In the genomic region with DNA sequence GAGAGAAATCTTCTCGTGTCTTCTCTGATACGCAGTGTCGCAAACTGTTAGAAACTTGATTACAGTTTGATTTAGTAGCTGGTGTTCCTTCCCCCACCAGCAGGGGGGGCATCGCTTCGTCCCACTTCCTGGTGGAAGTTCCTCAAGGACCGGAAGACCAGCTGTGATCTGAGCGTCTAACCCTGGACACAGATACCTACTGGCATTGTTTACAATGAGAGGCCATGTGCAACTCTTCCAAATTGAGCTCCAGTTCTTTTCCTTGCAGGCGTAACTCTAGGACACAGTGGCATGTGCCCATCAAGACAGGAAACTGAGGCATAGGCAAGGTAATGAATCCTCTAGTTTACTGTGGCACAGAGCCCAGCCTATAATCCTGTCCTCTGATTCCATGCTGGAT, we compare ENCODE assay signal across 9 cellular contexts.
DNase-seq lines count a peak whose midpoint lies in the region; FAIRE-seq and TF ChIP-seq lines count a peak whose summit lies in the region.
"Had no signal": no experiment of that assay in that cellular context is flagged by ENCODE, and none has a peak within 500 bp of the region (broad histone marks: within the 10 kb centered on the region; RNA-seq: fewer than 3 reads in every experiment).

No MANE protein-coding gene starts in this region.

- H3K9me3 Mint-ChIP-seq in activated naive CD8-positive, alpha-beta T cell treated with anti-CD3 and anti-CD28 coated beads for 36 hours = no peaks in the 10 kb centered on the region
- H3K9me3 Mint-ChIP-seq: activated naive CD4-positive, alpha-beta T cell treated with anti-CD3 and anti-CD28 coated beads, Interleukin-2, amount 50 U/mL, for 24 hours had no signal

- H3K79me2 ChIP-seq in keratinocyte (ENCODE audit: control insufficient read depth, insufficient read depth, low read length) = no peaks in the 10 kb centered on the region

- H4K20me1 ChIP-seq in keratinocyte (ENCODE audit: control insufficient read depth, extremely low read depth, insufficient read depth, low read length) = no peaks in the 10 kb centered on the region

- H3K9me3 ChIP-seq in keratinocyte (ENCODE audit: control insufficient read depth, low read depth, low read length) (no peaks in the 10 kb centered on the region), suprapubic skin (no peaks in the 10 kb centered on the region)

- no peaks in the 10 kb centered on the region for H3K36me3 ChIP-seq in keratinocyte (ENCODE audit: control insufficient read depth in 2 of 2, extremely low read depth in 1 of 2, insufficient read depth in 2 of 2, low read length in 2 of 2)
- no peaks in the 10 kb centered on the region for H3K36me3 ChIP-seq in suprapubic skin

- H3K9ac ChIP-seq in keratinocyte (ENCODE audit: control insufficient read depth, extremely low read depth, insufficient read depth, low read length) = no peak overlapping the region

- no peak for TF ChIP-seq EP300 in suprapubic skin (IDR thresholded peaks at IDR 0.05)

- peak overlapping the region; percentile 48 for H2AFZ ChIP-seq in keratinocyte (ENCODE audit: control insufficient read depth, low read length)

- no peak overlapping the region for H3K4me3 Mint-ChIP-seq in activated naive CD8-positive, alpha-beta T cell treated with anti-CD3 and anti-CD28 coated beads for 36 hours
- H3K4me3 Mint-ChIP-seq: activated naive CD4-positive, alpha-beta T cell treated with anti-CD3 and anti-CD28 coated beads, Interleukin-2, amount 50 U/mL, for 24 hours had no signal

- H3K27ac ChIP-seq in keratinocyte (ENCODE audit: control insufficient read depth, insufficient read depth, low read length) = no peak overlapping the region
- no peak overlapping the region for H3K27ac ChIP-seq in suprapubic skin

- no peak overlapping the region for H3K4me2 ChIP-seq in keratinocyte (ENCODE audit: control insufficient read depth, extremely low read depth, insufficient read depth, low read depth, low read length)

- DNase-seq in activated naive CD4-positive, alpha-beta T cell treated with Interleukin-2 at 50 U/mL for 16 hours = peak; percentile 16
- no peak for DNase-seq in activated naive CD4-positive, alpha-beta T cell treated with anti-CD3 and anti-CD28 coated beads, Interleukin-2, amount 50 U/mL, for 16 hours
- peak; percentile 15 for DNase-seq in NCI-H460 (ENCODE audit: extremely low read depth, low read depth)
- peak; percentile 28 for DNase-seq in activated naive CD8-positive, alpha-beta T cell treated with anti-CD3 and anti-CD28 coated beads for 36 hours
- DNase-seq in keratinocyte (ENCODE audit: low read depth, low spot score) = no peak
- DNase-seq in suprapubic skin (ENCODE audit: low spot score in 2 of 2) = no peak
- DNase-seq in cerebellar nuclear complex (lab: John Stamatoyannopoulos, UW) = no peak
- no peak for DNase-seq in lower leg skin (ENCODE audit: low spot score in 2 of 2)

- H3K27me3 Mint-ChIP-seq in activated naive CD8-positive, alpha-beta T cell treated with anti-CD3 and anti-CD28 coated beads for 36 hours = no peaks in the 10 kb centered on the region
- H3K27me3 Mint-ChIP-seq: activated naive CD4-positive, alpha-beta T cell treated with anti-CD3 and anti-CD28 coated beads, Interleukin-2, amount 50 U/mL, for 24 hours had no signal

- TF ChIP-seq CTCF in keratinocyte (optimal IDR thresholded peaks at IDR 0.05 in 1 of 3, IDR thresholded peaks at IDR 0.05 in 1 of 3, conservative IDR thresholded peaks at IDR 0.05 in 1 of 3; ENCODE audit: extremely low read depth in 1 of 3, insufficient read depth in 2 of 3, low read length in 3 of 3) = peak; percentile 78 to 95 (median 78)
- peak; percentile 27 to 52 for TF ChIP-seq CTCF in suprapubic skin (IDR thresholded peaks at IDR 0.05)
- TF ChIP-seq CTCF in lower leg skin (IDR thresholded peaks at IDR 0.05) = no peak

- 51% methylated on average over 8 of the region's 8 CpGs for WGBS in suprapubic skin
- 50 to 54% methylated on average over 8 of the region's 8 CpGs for WGBS in lower leg skin, 2 donors

- no peak overlapping the region for H3K4me3 ChIP-seq in keratinocyte (ENCODE audit: control insufficient read depth in 2 of 3, extremely low read depth in 1 of 3, insufficient read depth in 2 of 3, low read depth in 1 of 3, low read length in 3 of 3)
- H3K4me3 ChIP-seq in suprapubic skin = no peak overlapping the region
- no peak overlapping the region for H3K4me3 ChIP-seq in lower leg skin (ENCODE audit: low read depth, poor library complexity, severe bottlenecking)

- TF ChIP-seq POLR2A in suprapubic skin (IDR thresholded peaks at IDR 0.05) (no peak), lower leg skin (IDR thresholded peaks at IDR 0.05) (no peak)

- dilution Hi-C loops in keratinocyte (cut with MboI; ENCODE audit: extremely low pct_ligation_motif_present, low sequenced_read_pairs) = no loop called here

- no peaks in the 10 kb centered on the region for H3K27me3 ChIP-seq in keratinocyte (ENCODE audit: control insufficient read depth, extremely low read depth, insufficient read depth, low read length)
- no peaks in the 10 kb centered on the region for H3K27me3 ChIP-seq in suprapubic skin

- H3K4me1 ChIP-seq in keratinocyte (ENCODE audit: control insufficient read depth, extremely low read depth, insufficient read depth, low read length) (peaks cover 3% of the 10 kb centered on the region), suprapubic skin (peaks cover 36% of the 10 kb centered on the region)

- peaks cover 5% of the 10 kb centered on the region for H3K36me3 Mint-ChIP-seq in activated naive CD8-positive, alpha-beta T cell treated with anti-CD3 and anti-CD28 coated beads for 36 hours

- FAIRE-seq in keratinocyte (lab: Jason Lieb, UNC) = peak; percentile 84

- intact Hi-C loops in lower leg skin (cut with DNase I; ENCODE audit: low total_unique reads) = no loop called here

- H3K4me1 Mint-ChIP-seq in activated naive CD8-positive, alpha-beta T cell treated with anti-CD3 and anti-CD28 coated beads for 36 hours = peaks cover 12% of the 10 kb centered on the region

- H3K27ac Mint-ChIP-seq in activated naive CD8-positive, alpha-beta T cell treated with anti-CD3 and anti-CD28 coated beads for 36 hours = no peak overlapping the region
- H3K27ac Mint-ChIP-seq: activated naive CD4-positive, alpha-beta T cell treated with anti-CD3 and anti-CD28 coated beads, Interleukin-2, amount 50 U/mL, for 24 hours had no signal

- no peaks in the 10 kb centered on the region for H3K9me1 ChIP-seq in keratinocyte (ENCODE audit: control insufficient read depth, extremely low read depth, insufficient read depth, low read length)

Comparison
In these comparisons a context has a peak if more than half of its experiments do, and no peak if none do; other contexts are left out.
1. DNase-seq: peak in activated naive CD4-positive, alpha-beta T cell treated with Interleukin-2 at 50 U/mL for 16 hours (single experiment), NCI-H460 (single experiment) and activated naive CD8-positive, alpha-beta T cell treated with anti-CD3 and anti-CD28 coated beads for 36 hours (single experiment); none in activated naive CD4-positive, alpha-beta T cell treated with anti-CD3 and anti-CD28 coated beads, Interleukin-2, amount 50 U/mL, for 16 hours (single experiment), keratinocyte (single experiment), suprapubic skin (0 of 2), cerebellar nuclear complex (0 of 2) and lower leg skin (0 of 2).
2. CTCF ChIP-seq: peak in keratinocyte (3 of 3) and suprapubic skin (2 of 2); none in lower leg skin (0 of 3).